27 cellular contexts compared by ENCODE assay signal in genomic region chr5:91635950-91636349, GRCh38.
"Had no signal": no experiment of that assay in that cellular context is flagged by ENCODE, and none has a peak within 500 bp of the region (broad histone marks: within the 10 kb centered on the region; RNA-seq: fewer than 3 reads in every experiment).

No MANE protein-coding gene starts in this region.

- DNase-seq: hippocampal formation; left colon; left ventricle myocardium inferior; naive B cell; natural killer cell; nephron progenitor cell; occipital lobe; spleen; stimulated activated CD4-positive, alpha-beta T cell treated with anti-CD3 and anti-CD28 coated beads, Interleukin-4, amount 100 ng/mL, for 24 hours; stimulated activated naive CD4-positive, alpha-beta T cell; tibial artery; trophoblast cell; upper lobe of right lung had no signal

- H3K27ac ChIP-seq: left ventricle myocardium inferior, neural progenitor cell, neutrophil, right atrium auricular region, skin epidermis, spleen, suprapubic skin, thoracic aorta, tibial artery, upper lobe of right lung had no signal

- ATAC-seq: left colon; natural killer cell; sciatic nerve; stimulated activated effector memory CD8-positive, alpha-beta T cell treated with anti-CD3 and anti-CD28 coated beads, Interleukin-12 subunit alpha, Interleukin-12 subunit beta, amount 100 ng/mL, for 72 hours; upper lobe of right lung had no signal

- H3K27ac Mint-ChIP-seq: mesothelial cell of epicardium; naive B cell; natural killer cell; nephron progenitor cell; progenitor cell of endocrine pancreas; stimulated activated effector memory CD8-positive, alpha-beta T cell treated with anti-CD3 and anti-CD28 coated beads, Interleukin-12 subunit alpha, Interleukin-12 subunit beta, amount 100 ng/mL, for 72 hours; stimulated activated naive CD8-positive, alpha-beta T cell treated with anti-CD3 and anti-CD28 coated beads, Interleukin-15, Interleukin-2, amounts not matched to agents 100 ng/mL and 50 ng/mL, for 24 hours had no signal

- H3K27me3 ChIP-seq: neural progenitor cell, neutrophil, right atrium auricular region, spleen, suprapubic skin, tibial artery, upper lobe of right lung had no signal

- H3K4me3 Mint-ChIP-seq: mesothelial cell of epicardium; naive B cell; natural killer cell; nephron progenitor cell; neural progenitor cell; stimulated activated effector memory CD8-positive, alpha-beta T cell treated with anti-CD3 and anti-CD28 coated beads, Interleukin-12 subunit alpha, Interleukin-12 subunit beta, amount 100 ng/mL, for 72 hours; stimulated activated naive CD8-positive, alpha-beta T cell treated with anti-CD3 and anti-CD28 coated beads, Interleukin-15, Interleukin-2, amounts not matched to agents 100 ng/mL and 50 ng/mL, for 24 hours had no signal

- H3K9me3 Mint-ChIP-seq: mesothelial cell of epicardium; natural killer cell; nephron progenitor cell; stimulated activated effector memory CD8-positive, alpha-beta T cell treated with anti-CD3 and anti-CD28 coated beads, Interleukin-12 subunit alpha, Interleukin-12 subunit beta, amount 100 ng/mL, for 72 hours; stimulated activated naive CD8-positive, alpha-beta T cell treated with anti-CD3 and anti-CD28 coated beads, Interleukin-15, Interleukin-2, amounts not matched to agents 100 ng/mL and 50 ng/mL, for 24 hours had no signal

- FAIRE-seq: keratinocyte, urothelium cell line had no signal

- H3K36me3 ChIP-seq: left ventricle myocardium inferior, neural progenitor cell, neutrophil, right atrium auricular region, spleen, suprapubic skin, thoracic aorta, tibial artery, upper lobe of right lung had no signal

- H3K4me1 Mint-ChIP-seq: mesothelial cell of epicardium; naive B cell; natural killer cell; stimulated activated effector memory CD8-positive, alpha-beta T cell treated with anti-CD3 and anti-CD28 coated beads, Interleukin-12 subunit alpha, Interleukin-12 subunit beta, amount 100 ng/mL, for 72 hours had no signal

- H3K9me3 ChIP-seq: left ventricle myocardium inferior, neutrophil, right atrium auricular region, spleen, suprapubic skin, thoracic aorta, tibial artery, upper lobe of right lung had no signal

- H3K36me3 Mint-ChIP-seq: mesothelial cell of epicardium; naive B cell; natural killer cell; stimulated activated effector memory CD8-positive, alpha-beta T cell treated with anti-CD3 and anti-CD28 coated beads, Interleukin-12 subunit alpha, Interleukin-12 subunit beta, amount 100 ng/mL, for 72 hours had no signal

- H3K4me1 ChIP-seq: left ventricle myocardium inferior, right atrium auricular region, spleen, suprapubic skin, tibial artery, upper lobe of right lung had no signal

- H3K4me3 ChIP-seq: left ventricle myocardium inferior, lung, neural progenitor cell, right atrium auricular region, skin epidermis, spleen, suprapubic skin, thoracic aorta, tibial artery, upper lobe of right lung had no signal

- H3K27me3 Mint-ChIP-seq: progenitor cell of endocrine pancreas had no signal
